In genomic region chr17:8856869-8857575, GRCh38 we compare ENCODE assay signal across 13 cellular contexts. TPM values are rescaled to one million over a fixed set of nuclear protein-coding genes. Genes with fewer than 3 reads are reported as not detected.
DNase-seq lines count a peak whose midpoint lies in the region; ATAC-seq and TF ChIP-seq lines count a peak whose summit lies in the region.
"Had no signal": no experiment of that assay in that cellular context is flagged by ENCODE, and none has a peak within 500 bp of the region (broad histone marks: within the 10 kb centered on the region; RNA-seq: fewer than 3 reads in every experiment).

No MANE protein-coding gene starts in this region.

- TF ChIP-seq CTCF in Loucy (conservative IDR thresholded peaks at IDR 0.05; ENCODE audit: low read length) (no peak), neutrophil (IDR thresholded peaks at IDR 0.05) (no peak), foreskin fibroblast (IDR thresholded peaks at IDR 0.05; ENCODE audit: low read depth, low read length) (no peak), neural progenitor cell (IDR thresholded peaks at IDR 0.05) (no peak)

- DNase-seq in activated CD4-positive, CD25-positive, alpha-beta regulatory T cell treated with anti-CD3 and anti-CD28 coated beads, Interleukin-2, amount 50 U/mL, for 72 hours = peak; percentile 11
- DNase-seq in activated naive CD8-positive, alpha-beta T cell treated with anti-CD3 and anti-CD28 coated beads, Interleukin-2, amount 10 ng/mL, durations not matched to agents 7 days and 5 days = no peak
- DNase-seq in amygdala (lab: John Stamatoyannopoulos, UW) (no peak), foreskin fibroblast (no peak), neural progenitor cell (ENCODE audit: low spot score) (no peak)
- DNase-seq: activated gamma-delta T cell treated with Interleukin-2 at 50 U/mL for 16 hours; central memory CD4-positive, alpha-beta T cell; MG63; NCI-H446 treated with DMSO at 0.1 percent for 48 hours had no signal

- peak overlapping the region; percentile 97 for H3K27ac Mint-ChIP-seq in activated naive CD8-positive, alpha-beta T cell treated with anti-CD3 and anti-CD28 coated beads, Interleukin-2, amount 10 ng/mL, durations not matched to agents 7 days and 5 days
- no peak overlapping the region for H3K27ac Mint-ChIP-seq in neural progenitor cell

- POLR2A ChIA-PET in activated naive CD8-positive, alpha-beta T cell treated with anti-CD3 and anti-CD28 coated beads, Interleukin-2, amount 10 ng/mL, durations not matched to agents 7 days and 5 days (lab: Charles Lee) = interaction anchor here (0.7 to 1.9 kb wide), 3 partner anchors 11 to 114 kb away, joined by 3 to 20 read pairs (median 5); partner anchors contain the start of gene PIK3R6

- peaks cover 40% of the 10 kb centered on the region for H3K36me3 Mint-ChIP-seq in activated naive CD8-positive, alpha-beta T cell treated with anti-CD3 and anti-CD28 coated beads, Interleukin-2, amount 10 ng/mL, durations not matched to agents 7 days and 5 days
- H3K36me3 Mint-ChIP-seq in neural progenitor cell = no peaks in the 10 kb centered on the region

- H3K4me3 Mint-ChIP-seq in activated naive CD8-positive, alpha-beta T cell treated with anti-CD3 and anti-CD28 coated beads, Interleukin-2, amount 10 ng/mL, durations not matched to agents 7 days and 5 days = peak overlapping the region; percentile 91
- no peak overlapping the region for H3K4me3 Mint-ChIP-seq in neural progenitor cell

- H3K4me1 ChIP-seq in Loucy (ENCODE audit: insufficient read depth, low read length, poor library complexity, severe bottlenecking) (peaks cover 64% of the 10 kb centered on the region), neutrophil (ENCODE audit: control insufficient read depth in 1 of 2, insufficient read depth in 1 of 2, low read depth in 1 of 2, low read length in 1 of 2) (peaks cover 50 to 54% of the 10 kb centered on the region in 2 experiments), neural progenitor cell (peaks cover 18% of the 10 kb centered on the region)

- ATAC-seq in activated CD4-positive, CD25-positive, alpha-beta regulatory T cell treated with anti-CD3 and anti-CD28 coated beads, Interleukin-2, amount 50 U/mL, for 24 hours = no peak
- ATAC-seq in activated naive CD8-positive, alpha-beta T cell treated with anti-CD3 and anti-CD28 coated beads, Interleukin-2, amount 10 ng/mL, durations not matched to agents 7 days and 5 days (ENCODE audit: low read depth) = no peak

- H3K27me3 Mint-ChIP-seq in activated naive CD8-positive, alpha-beta T cell treated with anti-CD3 and anti-CD28 coated beads, Interleukin-2, amount 10 ng/mL, durations not matched to agents 7 days and 5 days = no peaks in the 10 kb centered on the region
- H3K27me3 Mint-ChIP-seq in neural progenitor cell (ENCODE audit: insufficient read depth, low read depth) = peaks cover 5% of the 10 kb centered on the region

- H3K79me2 ChIP-seq in Loucy (ENCODE audit: insufficient read depth, low read length) (peaks cover 68% of the 10 kb centered on the region; the same call in 1 of the 2 replicates), neural progenitor cell (ENCODE audit: low read depth) (no peaks in the 10 kb centered on the region)

- no peak overlapping the region for H2AFZ ChIP-seq in Loucy (ENCODE audit: low read length)
- H2AFZ ChIP-seq in neural progenitor cell (replicated peaks) = no peak overlapping the region

- H3K4me1 Mint-ChIP-seq in activated naive CD8-positive, alpha-beta T cell treated with anti-CD3 and anti-CD28 coated beads, Interleukin-2, amount 10 ng/mL, durations not matched to agents 7 days and 5 days = peaks cover 49% of the 10 kb centered on the region
- H3K4me1 Mint-ChIP-seq in neural progenitor cell = peaks cover 27% of the 10 kb centered on the region

- H3K4me3 ChIP-seq in Loucy (ENCODE audit: low read length, poor library complexity, severe bottlenecking) (peak overlapping the region; percentile 68), neutrophil (ENCODE audit: low read depth in 1 of 2, low read length in 1 of 2) (no peak overlapping the region), foreskin fibroblast (ENCODE audit: low read depth in 1 of 2, low read length in 2 of 2) (no peak overlapping the region), neural progenitor cell (no peak overlapping the region)
- H3K4me3 ChIP-seq: MG63, skin epidermis had no signal

- no peaks in the 10 kb centered on the region for H3K9me3 Mint-ChIP-seq in activated naive CD8-positive, alpha-beta T cell treated with anti-CD3 and anti-CD28 coated beads, Interleukin-2, amount 10 ng/mL, durations not matched to agents 7 days and 5 days
- H3K9me3 Mint-ChIP-seq in neural progenitor cell = no peaks in the 10 kb centered on the region

- peaks cover 4% of the 10 kb centered on the region; the same call in 1 of the 2 replicates for H3F3A ChIP-seq in Loucy (ENCODE audit: low read depth)
- peaks cover 7% of the 10 kb centered on the region for H3F3A ChIP-seq in neural progenitor cell (ENCODE audit: low read depth)

- no peaks in the 10 kb centered on the region for H3K9me3 ChIP-seq in Loucy (ENCODE audit: insufficient read depth, low read depth, low read length)
- H3K9me3 ChIP-seq in neutrophil = no peaks in the 10 kb centered on the region
- no peaks in the 10 kb centered on the region for H3K9me3 ChIP-seq in neural progenitor cell (ENCODE audit: low read depth)
- H3K9me3 ChIP-seq: MG63 had no signal

- H4K20me1 ChIP-seq in Loucy (ENCODE audit: insufficient read depth, low read length, poor library complexity, severe bottlenecking) (no peaks in the 10 kb centered on the region), neural progenitor cell (ENCODE audit: low read depth) (no peaks in the 10 kb centered on the region)

- H3K27me3 ChIP-seq in Loucy (ENCODE audit: insufficient read depth, low read length, poor library complexity, severe bottlenecking) (no peaks in the 10 kb centered on the region), neutrophil (no peaks in the 10 kb centered on the region), neural progenitor cell (no peaks in the 10 kb centered on the region)
- H3K27me3 ChIP-seq: MG63 had no signal

- H3K9ac ChIP-seq in Loucy (ENCODE audit: low read depth, low read length, poor library complexity, severe bottlenecking) (peak overlapping the region; percentile 70), neural progenitor cell (no peak overlapping the region)

- peak overlapping the region; percentile 79 for H3K27ac ChIP-seq in neutrophil
- H3K27ac ChIP-seq in neural progenitor cell = no peak overlapping the region
- H3K27ac ChIP-seq: skin epidermis had no signal

- H3K4me2 ChIP-seq in Loucy (ENCODE audit: low read depth, low read length, poor library complexity, severe bottlenecking) (peak overlapping the region; percentile 89), neural progenitor cell (no peak overlapping the region)

- H3K9me2 ChIP-seq in Loucy (replicated peaks; ENCODE audit: low read depth, low read length) = no peaks in the 10 kb centered on the region

- H3K36me3 ChIP-seq in Loucy (ENCODE audit: insufficient read depth, low read length) (no peaks in the 10 kb centered on the region), neutrophil (peaks cover 4% of the 10 kb centered on the region), neural progenitor cell (no peaks in the 10 kb centered on the region)
- H3K36me3 ChIP-seq: MG63 had no signal

RNA-seq across cellular contexts. Expression of gene PIK3R6, which starts 10.5 kb away (rescaled TPM):
- total RNA-seq in activated naive CD8-positive, alpha-beta T cell treated with anti-CD3 and anti-CD28 coated beads, Interleukin-2, amount 10 ng/mL, durations not matched to agents 7 days and 5 days = 10 to 100 TPM; 15.8 to 18.5 TPM
- not detected in 2 replicates for total RNA-seq in neural progenitor cell (ENCODE audit: low replicate concordance)

RNA-seq across cellular contexts. Expression of gene MFSD6L, which starts 57.9 kb away (rescaled TPM):
- under 1 TPM; 0.94 to 0.97 TPM for total RNA-seq in activated naive CD8-positive, alpha-beta T cell treated with anti-CD3 and anti-CD28 coated beads, Interleukin-2, amount 10 ng/mL, durations not matched to agents 7 days and 5 days
- total RNA-seq in neural progenitor cell (ENCODE audit: low replicate concordance) = not detected in 2 replicates

Comparison
In these comparisons a context has a peak if more than half of its experiments do, and no peak if none do; other contexts are left out.
1. RNA of gene PIK3R6, which starts 10.5 kb away (total RNA-seq): 15.8 to 18.5 TPM in activated naive CD8-positive, alpha-beta T cell treated with anti-CD3 and anti-CD28 coated beads, Interleukin-2, amount 10 ng/mL, durations not matched to agents 7 days and 5 days; not detected in neural progenitor cell; every median in the first group is over 10 times any median in the second.